ENCODE assay signal across 7 cellular contexts in the genomic region with DNA sequence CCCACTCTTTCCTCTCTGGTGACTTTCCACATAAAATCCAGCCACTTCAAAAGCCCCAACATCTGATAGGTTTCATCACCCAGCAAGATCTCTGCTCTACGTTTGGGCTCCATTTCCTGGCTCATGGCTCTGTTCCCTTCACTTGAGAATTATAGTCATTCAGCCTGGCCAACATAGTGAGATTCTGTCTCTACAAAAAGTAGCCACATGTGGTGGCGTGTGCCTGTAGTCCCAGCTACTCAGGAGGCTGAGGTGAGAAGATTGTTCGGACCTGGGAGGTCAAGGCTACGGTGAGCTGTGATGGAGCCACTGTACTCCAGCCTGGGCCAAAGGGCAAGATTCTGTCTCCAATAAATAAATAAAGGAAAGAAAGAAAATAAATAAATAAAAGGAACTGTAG.
"Had no signal": no experiment of that assay in that cellular context is flagged by ENCODE, and none has a peak within 500 bp of the region (broad histone marks: within the 10 kb centered on the region; RNA-seq: fewer than 3 reads in every experiment).

No MANE protein-coding gene starts in this region.

- DNase-seq: GDM1, GF-D8 had no signal

- FAIRE-seq: GM12878, GM12891, GM12892, GM18507, GM19239 had no signal

- ATAC-seq: GM12878 had no signal

- H3K4me3 ChIP-seq: GM12878 had no signal
